Comparison of ENCODE assay signal across 8 cellular contexts in genomic region chr2:46749042-46749461, GRCh38. TPM values are rescaled to one million over a fixed set of nuclear protein-coding genes. Genes with fewer than 3 reads are reported as not detected.
DNase-seq lines count a peak whose midpoint lies in the region; ATAC-seq and TF ChIP-seq lines count a peak whose summit lies in the region.

No MANE protein-coding gene starts in this region.

- peak overlapping the region; percentile 76 for H3K4me3 Mint-ChIP-seq in HFFc6

- DNase-seq in A673 (ENCODE audit: low spot score), result peak; percentile 60
- DNase-seq in HFFc6, result peak; percentile 82
- DNase-seq in amniotic stem cell (lab: John Stamatoyannopoulos, UW), result peak; percentile 8
- DNase-seq in iris pigment epithelial cell (ENCODE audit: low read depth), result peak; percentile 87
- no peak for DNase-seq in SKM-1 (lab: John Stamatoyannopoulos, UW; ENCODE audit: unreplicated experiment)
- DNase-seq in hippocampal formation (lab: John Stamatoyannopoulos, UW), result no peak

- POLR2A ChIA-PET in A673 (lab: Charles Lee; ENCODE audit: low non-redundant PET), result no interaction called here

- H3K27me3 Mint-ChIP-seq in HFFc6 (ENCODE audit: insufficient read depth), result peaks cover 3% of the 10 kb centered on the region

- no peaks in the 10 kb centered on the region for H3K9me3 Mint-ChIP-seq in HFFc6

- peak overlapping the region; percentile 93 for H3K27ac Mint-ChIP-seq in HFFc6

- peaks cover 25% of the 10 kb centered on the region for H3K4me1 ChIP-seq in A673 (ENCODE audit: insufficient read depth, low read length, poor library complexity, severe bottlenecking)

- no peaks in the 10 kb centered on the region for H3K36me3 ChIP-seq in A673 (ENCODE audit: insufficient read depth, low read length, poor library complexity, severe bottlenecking)

- peaks cover 100% of the 10 kb centered on the region for H3K4me1 Mint-ChIP-seq in HFFc6 (ENCODE audit: low read depth)

- H3K27me3 ChIP-seq in A673 (replicated peaks; ENCODE audit: insufficient read depth, low read depth, low read length, poor library complexity), result no peaks in the 10 kb centered on the region

- no TSS peak for BruUV-seq in A673 (replicated peaks; lab: Mats Ljungman, UMichigan)

- CTCF ChIA-PET in A673 (lab: Charles Lee), result no interaction called here

- no peaks in the 10 kb centered on the region for H3K9me3 ChIP-seq in A673 (ENCODE audit: low read depth, low read length, poor library complexity, severe bottlenecking)

- peaks cover 46% of the 10 kb centered on the region for H3K36me3 Mint-ChIP-seq in HFFc6 (ENCODE audit: low read depth)

- ATAC-seq in HG03520 (IDR thresholded peaks at IDR 0.05; ENCODE audit: unreplicated experiment) (no peak), HG03280 (IDR thresholded peaks at IDR 0.05; ENCODE audit: unreplicated experiment) (no peak)

- no peak overlapping the region for H3K4me3 ChIP-seq in A673 (ENCODE audit: low read depth, low read length, poor library complexity, severe bottlenecking)

- TF ChIP-seq CTCF in A673 (conservative IDR thresholded peaks at IDR 0.05; ENCODE audit: low read depth, low read length) (no peak), HFFc6 (IDR thresholded peaks at IDR 0.05) (no peak)

- intact Hi-C loops in A673 (cut with micrococcal nuclease; ENCODE audit: unreplicated experiment), result no loop called here

- H3K27ac ChIP-seq in A673 (ENCODE audit: low read depth, low read length, poor library complexity, severe bottlenecking), result peak overlapping the region; percentile 36

RNA-seq across cellular contexts. Expression of gene SOCS5, which starts 50.0 kb away (rescaled TPM):
- total RNA-seq in A673 (2021), result 13.7 and 15.1 TPM in 2 replicates
- 10 to 100 TPM; 74.7 to 91.4 (median 87.9) TPM for total RNA-seq in HFFc6 (2021; fragmentation: NEBNext Ultra II Directional; extraction: Animal tissue kit (Norgen Biotek cat#: 25700))

Comparison
In these comparisons a context has a peak if more than half of its experiments do, and no peak if none do; other contexts are left out.
1. DNase-seq: peak in A673 (single experiment), HFFc6 (single experiment), amniotic stem cell (single experiment) and iris pigment epithelial cell (single experiment); none in SKM-1 (single experiment) and hippocampal formation (0 of 2).